8 cellular contexts compared by ENCODE assay signal in the genomic region with DNA sequence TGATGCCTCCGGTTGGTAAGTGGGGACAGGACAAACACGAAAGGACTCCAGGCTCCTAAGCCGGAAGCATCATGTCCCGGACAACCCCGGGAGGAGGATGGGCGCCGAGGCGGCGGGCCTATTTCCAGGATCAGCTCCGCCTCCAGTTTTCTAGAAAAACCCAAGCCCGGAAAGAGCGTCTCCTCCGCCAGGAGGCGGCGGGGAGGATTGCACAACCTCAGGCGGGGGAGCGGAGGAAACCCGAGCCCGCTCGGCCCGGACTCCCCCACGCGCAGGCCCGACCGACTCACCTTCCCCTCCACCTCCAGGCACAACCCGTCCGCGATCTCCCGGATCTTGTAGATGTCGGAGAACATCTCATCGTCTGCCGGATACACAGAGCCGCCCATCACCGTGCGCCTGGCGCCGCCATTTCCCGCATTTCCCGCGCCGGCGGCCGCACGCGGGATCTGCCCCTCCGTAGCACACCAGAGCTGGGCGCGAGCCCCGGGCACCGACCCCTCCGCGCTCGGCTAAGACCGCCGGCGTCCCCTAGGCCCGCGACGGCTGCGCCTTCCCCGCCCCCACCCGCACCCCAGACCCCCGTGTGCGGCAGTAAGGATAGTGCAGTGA. TPM values are rescaled to one million over a fixed set of nuclear protein-coding genes. Genes with fewer than 3 reads are reported as not detected.
DNase-seq lines count a peak whose midpoint lies in the region; ATAC-seq, FAIRE-seq and TF ChIP-seq lines count a peak whose summit lies in the region.

No MANE protein-coding gene starts in this region.

- H3K9me3 Mint-ChIP-seq in WTC11: no peaks in the 10 kb centered on the region

- no TSS peak for BruUV-seq in mammary epithelial cell (replicated peaks; lab: Mats Ljungman, UMichigan)

- no peak for TF ChIP-seq CTCF in WTC11 (IDR thresholded peaks at IDR 0.05)
- peak in 1 of 2 donors; percentile 57 for TF ChIP-seq CTCF in mammary epithelial cell (conservative IDR thresholded peaks at IDR 0.05 in 1 of 2, IDR thresholded peaks at IDR 0.05 in 1 of 2; ENCODE audit: extremely low read depth in 1 of 2, insufficient read depth in 1 of 2, low read depth in 1 of 2, low read length in 2 of 2)

- H3K27me3 Mint-ChIP-seq in WTC11 (ENCODE audit: low read depth): no peaks in the 10 kb centered on the region

- H3K79me2 ChIP-seq in mammary epithelial cell (ENCODE audit: insufficient read depth, low read length): peaks cover 78% of the 10 kb centered on the region

- in situ Hi-C loops in mammary epithelial cell (cut with MboI; ENCODE audit: low sequenced_read_pairs in 2 of 2): no loop called here

- POLR2A ChIA-PET in WTC11 (lab: Charles Lee): interaction anchor here (0.6 to 1.8 kb wide), 10 partner anchors 9 to 419 kb away, joined by 3 to 8 read pairs (median 4); partner anchors contain the start of gene SLC25A30

- peak overlapping the region; percentile 85 for H3K27ac ChIP-seq in mammary epithelial cell (ENCODE audit: insufficient read depth, low read depth, low read length)
- peak overlapping the region; percentile 94 to 100 for H3K27ac ChIP-seq in small intestine (ENCODE audit: low read depth in 1 of 2, low read length in 1 of 2)

- peak overlapping the region; percentile 100 for H3K27ac Mint-ChIP-seq in WTC11

- peaks cover 39% of the 10 kb centered on the region for H3K4me1 Mint-ChIP-seq in WTC11

- DNase-seq in NCI-H510A (lab: John Stamatoyannopoulos, UW) (peak; percentile 21), NCI-H510A treated with DMSO at 0.1 percent for 48 hours (lab: John Stamatoyannopoulos, UW) (no peak), NCI-H2107 (lab: John Stamatoyannopoulos, UW) (peak; percentile 70), WTC11 (ENCODE audit: low spot score) (peak; percentile 78), mammary epithelial cell (peak; percentile 86), iPS-NIHi7 (ENCODE audit: extremely low spot score) (peak; percentile 63), small intestine (peak; percentile 90)

- peak overlapping the region; percentile 92 for H3K4me2 ChIP-seq in mammary epithelial cell (ENCODE audit: insufficient read depth, low read depth, low read length)

- WGBS in mammary epithelial cell (ENCODE audit: low coverage, missing lambda C conversion rate): 0% methylated on average over 10 of the region's 64 CpGs
- 0% methylated on average over 63 to 64 of the region's 64 CpGs for WGBS in small intestine, 3 donors

- H3K4me3 ChIP-seq in mammary epithelial cell (replicated peaks in 1 of 3; ENCODE audit: insufficient read depth in 1 of 3, low read depth in 2 of 3, low read length in 3 of 3): peak overlapping the region; percentile 77 to 96 (median 84)
- peak overlapping the region; percentile 92 to 100 for H3K4me3 ChIP-seq in small intestine (ENCODE audit: low read depth in 1 of 2, low read length in 2 of 2)

- H3K4me3 Mint-ChIP-seq in WTC11: peak overlapping the region; percentile 97

- peaks cover 45% of the 10 kb centered on the region for H3K4me1 ChIP-seq in mammary epithelial cell (ENCODE audit: insufficient read depth, low read length)
- peaks cover 11 to 23% of the 10 kb centered on the region in 2 donors for H3K4me1 ChIP-seq in small intestine (ENCODE audit: control insufficient read depth in 2 of 2, insufficient read depth in 1 of 2, low read depth in 1 of 2, low read length in 1 of 2)

- H3K36me3 Mint-ChIP-seq in WTC11: peaks cover 59% of the 10 kb centered on the region

- CTCF ChIA-PET in WTC11 (lab: Charles Lee) (interaction anchor here (1.0 to 3.9 kb wide), 5 partner anchors 22 to 294 kb away, joined by 3 to 24 read pairs (median 10); no protein-coding TSS in a partner anchor), mammary epithelial cell (lab: Charles Lee; ENCODE audit: low non-redundant PET) (interaction anchor here (0.5 to 0.6 kb wide), 2 partner anchors 9 to 1432 kb away, joined by 3 to 8 read pairs; no protein-coding TSS in a partner anchor)

- peak overlapping the region; percentile 83 for H3K9ac ChIP-seq in mammary epithelial cell (ENCODE audit: insufficient read depth, low read length)

- FAIRE-seq in small intestine (lab: Jason Lieb, UNC): no peak

- intact Hi-C loops in mammary epithelial cell (cut with micrococcal nuclease): loop anchor here (1.0 to 2.0 kb wide), 2 partner anchors 27 to 54 kb away; no protein-coding TSS in a partner anchor

- H3K27me3 ChIP-seq in mammary epithelial cell (ENCODE audit: insufficient read depth, low read length) (no peaks in the 10 kb centered on the region), small intestine (ENCODE audit: control insufficient read depth in 2 of 2, insufficient read depth in 2 of 2, low read length in 2 of 2) (no peaks in the 10 kb centered on the region)

- H3K36me3 ChIP-seq in mammary epithelial cell (ENCODE audit: insufficient read depth, low read length): peaks cover 48% of the 10 kb centered on the region
- peaks cover 19 to 26% of the 10 kb centered on the region in 2 donors for H3K36me3 ChIP-seq in small intestine (ENCODE audit: control insufficient read depth in 2 of 2, insufficient read depth in 2 of 2, low read length in 2 of 2)

- H3K9me3 ChIP-seq in mammary epithelial cell (replicated peaks; ENCODE audit: insufficient read depth, low read length) (no peaks in the 10 kb centered on the region), small intestine (ENCODE audit: control insufficient read depth, low read depth) (no peaks in the 10 kb centered on the region)

- ATAC-seq in HG02938 (IDR thresholded peaks at IDR 0.05; ENCODE audit: unreplicated experiment) (peak; percentile 30), WTC11 (peak; percentile 2)

- H4K20me1 ChIP-seq in mammary epithelial cell (ENCODE audit: insufficient read depth, low read length): peaks cover 38% of the 10 kb centered on the region

- no peak overlapping the region for H2AFZ ChIP-seq in mammary epithelial cell (ENCODE audit: low read depth, low read length)

- dilution Hi-C loops in mammary epithelial cell (cut with HindIII; ENCODE audit: low sequenced_read_pairs): no loop called here

TF ChIP-seq in WTC11, 78 proteins besides CTCF, POLR2A, EP300 and RAD21 (continues in another document):
- TF ChIP-seq MYBL2 (CRISPR knock-in tag; IDR thresholded peaks at IDR 0.05) (no peak), EMX1 (CRISPR knock-in tag; IDR thresholded peaks at IDR 0.05) (0 out of 2 replicates have a peak, but pooled peaks have one; percentile 63), ZBTB43 (CRISPR knock-in tag; IDR thresholded peaks at IDR 0.05) (no peak), FOXK1 (CRISPR knock-in tag; IDR thresholded peaks at IDR 0.05) (no peak), ATF6 (CRISPR knock-in tag; IDR thresholded peaks at IDR 0.05) (no peak), CBFB (CRISPR knock-in tag; IDR thresholded peaks at IDR 0.05; ENCODE audit: low read depth) (no peak)
- TF ChIP-seq, protein P1, sequence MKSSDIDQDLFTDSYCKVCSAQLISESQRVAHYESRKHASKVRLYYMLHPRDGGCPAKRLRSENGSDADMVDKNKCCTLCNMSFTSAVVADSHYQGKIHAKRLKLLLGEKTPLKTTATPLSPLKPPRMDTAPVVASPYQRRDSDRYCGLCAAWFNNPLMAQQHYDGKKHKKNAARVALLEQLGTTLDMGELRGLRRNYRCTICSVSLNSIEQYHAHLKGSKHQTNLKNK (CRISPR knock-in tag; IDR thresholded peaks at IDR 0.05): peak; percentile 61

RNA-seq across cellular contexts. Expression of gene TPT1, which starts 0.5 kb away (rescaled TPM):
- total RNA-seq in WTC11 (2021) (1,861 to 2,091 TPM (median 2,076 TPM) in 3 replicates), mammary epithelial cell (1,000 to 10,000 TPM; 1,890 to 3,324 TPM)
- polyA plus RNA-seq in mammary epithelial cell (4,455 TPM), small intestine (over 10,000 TPM in 1 of 3 donors, 1,000 to 10,000 TPM in 2; 7,740 to 12,612 (median 9,620) TPM)
- polyA minus RNA-seq in mammary epithelial cell: 1,866 TPM
